ENCODE assay signal across 26 cellular contexts in the genomic region with DNA sequence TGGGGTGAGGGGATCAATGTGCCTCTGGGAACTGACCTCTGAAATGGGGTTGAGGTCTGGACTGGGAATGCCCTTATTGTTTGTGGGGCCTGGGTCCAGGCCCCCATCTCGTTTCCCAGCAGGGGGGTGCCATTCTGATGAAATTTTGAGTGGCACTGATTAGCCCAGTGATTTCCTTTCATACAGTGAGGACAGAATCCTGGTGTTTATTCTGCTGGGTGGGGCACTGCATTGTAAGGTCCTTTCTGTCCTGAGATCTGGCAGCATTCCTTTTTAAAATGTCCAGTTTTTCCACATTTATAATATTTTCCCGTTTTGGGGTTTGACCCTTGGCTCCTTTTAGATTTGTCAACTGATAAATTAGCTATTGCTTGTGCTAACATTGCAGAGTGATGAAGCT. TPM values are rescaled to one million over a fixed set of nuclear protein-coding genes. Genes with fewer than 3 reads are reported as not detected.
DNase-seq lines count a peak whose midpoint lies in the region; ATAC-seq and TF ChIP-seq lines count a peak whose summit lies in the region.
"Had no signal": no experiment of that assay in that cellular context is flagged by ENCODE, and none has a peak within 500 bp of the region (broad histone marks: within the 10 kb centered on the region; RNA-seq: fewer than 3 reads in every experiment).

No MANE protein-coding gene starts in this region.

- H3K9me3 ChIP-seq in ES-I3 (ENCODE audit: control insufficient read depth, insufficient read depth, low read length): no peaks in the 10 kb centered on the region
- H3K9me3 ChIP-seq: BE2C, HAP-1, upper lobe of left lung had no signal

- no peak for ATAC-seq in GM18858 (IDR thresholded peaks at IDR 0.05; ENCODE audit: unreplicated experiment)
- ATAC-seq: activated T-cell treated with anti-CD3 and anti-CD28 coated beads, Interleukin-2, amount 50 U/mL, for 4 hours; HepG2 had no signal

- peak overlapping the region; percentile 81 for H3K27ac Mint-ChIP-seq in osteocyte (ENCODE audit: unreplicated experiment)
- H3K27ac Mint-ChIP-seq in activated naive CD4-positive, alpha-beta T cell treated with anti-CD3 and anti-CD28 coated beads for 36 hours: no peak overlapping the region
- H3K27ac Mint-ChIP-seq: neural progenitor cell; progenitor cell of endocrine pancreas; T-helper 2 cell treated with Interferon-gamma antibody and Interleukin-4, amounts not matched to agents 5 μg/mL and 100 μg/mL, for 36 hours had no signal

- peak overlapping the region; percentile 56; the same call in 1 of the 2 replicates for H3K9ac ChIP-seq in ES-I3 (ENCODE audit: low read depth, low read length)
- H3K9ac ChIP-seq: neural progenitor cell had no signal

- H3K4me1 Mint-ChIP-seq in osteocyte (ENCODE audit: unreplicated experiment): peaks cover 42% of the 10 kb centered on the region
- H3K4me1 Mint-ChIP-seq in activated naive CD4-positive, alpha-beta T cell treated with anti-CD3 and anti-CD28 coated beads for 36 hours (ENCODE audit: low read depth): no peaks in the 10 kb centered on the region

- no peak overlapping the region for H3K4me3 Mint-ChIP-seq in osteocyte (ENCODE audit: unreplicated experiment)
- H3K4me3 Mint-ChIP-seq in activated naive CD4-positive, alpha-beta T cell treated with anti-CD3 and anti-CD28 coated beads for 36 hours: no peak overlapping the region
- H3K4me3 Mint-ChIP-seq: activated T-cell treated with anti-CD3 and anti-CD28 coated beads, Interleukin-2, amount 50 U/mL, for 4 hours; neural progenitor cell; T-helper 2 cell treated with Interferon-gamma antibody and Interleukin-4, amounts not matched to agents 5 μg/mL and 100 μg/mL, for 36 hours had no signal

- H3K36me3 ChIP-seq in ES-I3 (ENCODE audit: insufficient read depth, low read length): no peaks in the 10 kb centered on the region; the same call in none of the 2 replicates
- H3K36me3 ChIP-seq: BE2C, HAP-1, neural progenitor cell, sigmoid colon, upper lobe of left lung had no signal

- no peaks in the 10 kb centered on the region for H3K9me3 Mint-ChIP-seq in osteocyte (ENCODE audit: unreplicated experiment)
- peaks cover 3% of the 10 kb centered on the region for H3K9me3 Mint-ChIP-seq in activated naive CD4-positive, alpha-beta T cell treated with anti-CD3 and anti-CD28 coated beads for 36 hours
- H3K9me3 Mint-ChIP-seq: activated T-cell treated with anti-CD3 and anti-CD28 coated beads, Interleukin-2, amount 50 U/mL, for 4 hours; T-helper 2 cell treated with Interferon-gamma antibody and Interleukin-4, amounts not matched to agents 5 μg/mL and 100 μg/mL, for 36 hours had no signal

- CTCF ChIA-PET in activated naive CD4-positive, alpha-beta T cell treated with anti-CD3 and anti-CD28 coated beads for 36 hours (lab: Charles Lee): no interaction called here

- intact Hi-C loops in activated naive CD4-positive, alpha-beta T cell treated with anti-CD3 and anti-CD28 coated beads for 36 hours (cut with micrococcal nuclease): no loop called here

- H3K4me1 ChIP-seq in ES-I3 (ENCODE audit: insufficient read depth, low read length): peaks cover 17% of the 10 kb centered on the region
- H3K4me1 ChIP-seq: BE2C, HAP-1, sigmoid colon, upper lobe of left lung had no signal

- TF ChIP-seq CTCF in osteocyte (IDR thresholded peaks at IDR 0.05): no peak

- H3K36me3 Mint-ChIP-seq in osteocyte (ENCODE audit: unreplicated experiment): no peaks in the 10 kb centered on the region
- no peaks in the 10 kb centered on the region for H3K36me3 Mint-ChIP-seq in activated naive CD4-positive, alpha-beta T cell treated with anti-CD3 and anti-CD28 coated beads for 36 hours (ENCODE audit: low read depth)

- peak overlapping the region; percentile 65 for H3K4me3 ChIP-seq in iPS-11a (ENCODE audit: low read depth, low read length)
- H3K4me3 ChIP-seq: HAP-1, neural progenitor cell, sigmoid colon had no signal

- DNase-seq in M059J (ENCODE audit: low read depth) (peak; percentile 22), osteocyte (ENCODE audit: extremely low spot score, unreplicated experiment) (no peak), GM03348 (ENCODE audit: low spot score) (no peak), mesenteric fat pad (ENCODE audit: low spot score) (no peak)
- no peak for DNase-seq in activated naive CD4-positive, alpha-beta T cell treated with anti-CD3 and anti-CD28 coated beads for 36 hours
- DNase-seq: activated CD4-positive, alpha-beta T cell treated with anti-CD3 and anti-CD28 coated beads for 48 hours; activated T-cell treated with anti-CD3 and anti-CD28 coated beads, Interleukin-2, amount 50 U/mL, for 4 hours; BE2C; Kasumi-1; NCI-H187; NCI-H526 treated with DMSO at 0.1 percent for 48 hours; RPMI8226; sigmoid colon; stimulated activated CD8-positive, alpha-beta memory T cell treated with anti-CD3 and anti-CD28 coated beads, Interleukin-4, amount 100 ng/mL, for 48 hours; upper lobe of left lung had no signal

- H3K27me3 Mint-ChIP-seq in osteocyte (ENCODE audit: unreplicated experiment): no peaks in the 10 kb centered on the region
- no peaks in the 10 kb centered on the region for H3K27me3 Mint-ChIP-seq in activated naive CD4-positive, alpha-beta T cell treated with anti-CD3 and anti-CD28 coated beads for 36 hours (ENCODE audit: low read depth)
- H3K27me3 Mint-ChIP-seq: progenitor cell of endocrine pancreas had no signal

RNA-seq across cellular contexts. Expression of gene OR10A6, which starts 27.1 kb away (rescaled TPM):
- total RNA-seq in M059J (2014; rRNA removed; shearing (Covaris generic)): not detected in 2 replicates
- not detected in 2 replicates for total RNA-seq in osteocyte
- total RNA-seq in activated naive CD4-positive, alpha-beta T cell treated with anti-CD3 and anti-CD28 coated beads for 36 hours: not detected
- not detected for total RNA-seq in mesenteric fat pad
- total RNA-seq: A673; activated CD8-positive, alpha-beta memory T cell treated with anti-CD3 and anti-CD28 coated beads for 36 hours; activated T-cell treated with anti-CD3 and anti-CD28 coated beads, Interleukin-2, amount 50 U/mL, for 4 hours; HepG2; mucosa of gallbladder; progenitor cell of endocrine pancreas; sigmoid colon; upper lobe of left lung had no signal

RNA-seq across cellular contexts. Expression of gene OR10A3, which starts 37.6 kb away (rescaled TPM):
- not detected in 2 replicates for total RNA-seq in M059J (2014; rRNA removed; shearing (Covaris generic))
- not detected in 2 replicates for total RNA-seq in osteocyte
- not detected for total RNA-seq in activated naive CD4-positive, alpha-beta T cell treated with anti-CD3 and anti-CD28 coated beads for 36 hours
- total RNA-seq in mesenteric fat pad: not detected
- total RNA-seq: A673; activated CD8-positive, alpha-beta memory T cell treated with anti-CD3 and anti-CD28 coated beads for 36 hours; activated T-cell treated with anti-CD3 and anti-CD28 coated beads, Interleukin-2, amount 50 U/mL, for 4 hours; HepG2; mucosa of gallbladder; progenitor cell of endocrine pancreas; sigmoid colon; upper lobe of left lung had no signal
